8 cellular contexts compared by ENCODE assay signal in the genomic region with DNA sequence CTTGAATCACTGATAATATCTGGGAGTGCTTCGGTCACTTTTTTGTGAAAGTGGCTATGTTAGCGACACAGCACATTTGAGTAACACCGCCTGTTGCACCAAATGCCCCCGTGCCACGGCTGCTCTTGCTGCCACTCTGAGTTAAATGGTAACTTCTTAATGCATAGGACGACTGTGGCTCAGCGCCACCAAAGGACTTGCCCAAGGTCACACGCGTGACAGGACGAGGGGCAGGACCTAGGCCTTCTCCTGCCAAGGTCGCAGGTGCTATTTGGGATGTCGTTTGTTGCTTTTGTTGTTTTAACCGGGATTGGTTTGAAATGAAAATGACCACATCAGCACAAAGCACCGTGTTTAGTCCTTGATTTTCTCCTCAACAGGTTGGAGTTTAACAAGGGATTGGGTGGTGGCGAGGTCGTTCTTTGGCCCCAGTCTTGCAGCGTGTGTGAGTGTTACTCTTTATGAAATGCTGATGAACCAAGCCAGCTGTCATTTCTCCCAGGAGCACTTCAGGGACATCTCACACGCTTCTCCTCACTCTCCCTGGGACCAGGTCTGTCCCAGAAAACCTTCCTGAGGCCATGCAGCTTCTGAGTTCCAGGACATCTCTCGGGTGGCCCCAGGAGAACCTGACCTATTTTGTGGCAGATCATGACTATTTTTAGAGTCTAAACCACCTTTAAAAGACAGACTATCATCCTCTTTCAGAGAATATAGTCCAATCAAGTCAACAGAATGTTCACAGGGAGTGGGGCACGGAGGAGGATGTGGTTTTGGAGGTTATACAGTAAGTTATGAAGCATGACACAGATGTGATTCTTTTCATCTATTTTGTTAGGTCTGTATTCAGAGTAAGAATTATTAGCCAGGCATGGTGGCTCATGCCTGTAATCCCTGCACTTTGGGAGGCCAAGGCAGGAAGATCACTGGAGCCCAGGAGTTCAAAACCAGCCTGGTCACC. TPM values are rescaled to one million over a fixed set of nuclear protein-coding genes. Genes with fewer than 3 reads are reported as not detected.
DNase-seq lines count a peak whose midpoint lies in the region; ATAC-seq and TF ChIP-seq lines count a peak whose summit lies in the region.

No MANE protein-coding gene starts in this region.

- no peaks in the 10 kb centered on the region for H3K9me3 ChIP-seq in sigmoid colon

- peak; percentile 32 for DNase-seq in GM13977 (ENCODE audit: low spot score)
- peak; percentile 90 for DNase-seq in HT1080 (ENCODE audit: low read depth)
- peak; percentile 40 for DNase-seq in activated naive CD4-positive, alpha-beta T cell treated with Interleukin-2 at 50 U/mL for 16 hours
- no peak for DNase-seq in sigmoid colon
- no peak for DNase-seq in occipital lobe (lab: John Stamatoyannopoulos, UW)
- DNase-seq in GM23338 (ENCODE audit: low spot score), result no peak
- DNase-seq in lower leg skin (ENCODE audit: low spot score in 2 of 2), result no peak

- H3K4me2 ChIP-seq in GM23338, result no peak overlapping the region

- in situ Hi-C loops in GM13977 (cut with MboI; ENCODE audit: low pct_unique_long_range_greater_than_20kb, low sequenced_read_pairs, unreplicated experiment), result no loop called here

- TF ChIP-seq CTCF in GM13977 (IDR thresholded peaks at IDR 0.05; ENCODE audit: extremely low read depth, insufficient read depth, missing control alignments), result no peak
- TF ChIP-seq CTCF in sigmoid colon (IDR thresholded peaks at IDR 0.05), result no peak
- TF ChIP-seq CTCF in GM23338 (conservative IDR thresholded peaks at IDR 0.05; ENCODE audit: low read depth in 2 of 2), result no peak
- TF ChIP-seq CTCF in lower leg skin (IDR thresholded peaks at IDR 0.05), result no peak

- H3K27me3 ChIP-seq in sigmoid colon (no peaks in the 10 kb centered on the region), GM23338 (ENCODE audit: insufficient read depth) (no peaks in the 10 kb centered on the region)

- H3K9me2 ChIP-seq in GM23338 (ENCODE audit: insufficient read depth), result peaks cover 2% of the 10 kb centered on the region; the same call in 1 of the 2 replicates

- ATAC-seq in GM19023 (IDR thresholded peaks at IDR 0.05; ENCODE audit: unreplicated experiment) (no peak), GM23338 (no peak)

- peaks cover under 1% of the 10 kb centered on the region; the same call in 1 of the 3 replicates for H3K9me3 Mint-ChIP-seq in GM23338

- intact Hi-C loops in sigmoid colon (cut with DNase I), result loop anchor here (5.0 kb wide), 1 partner anchor 222 kb away; no protein-coding TSS in a partner anchor
- intact Hi-C loops in lower leg skin (cut with DNase I; ENCODE audit: low total_unique reads), result no loop called here

- no peaks in the 10 kb centered on the region for H3K27me3 Mint-ChIP-seq in GM23338 (ENCODE audit: insufficient read depth, low read depth, poor library complexity)

- H3K36me3 Mint-ChIP-seq in GM23338 (ENCODE audit: low read depth), result peaks cover 28% of the 10 kb centered on the region

- H3K4me3 ChIP-seq in sigmoid colon (no peak overlapping the region), GM23338 (no peak overlapping the region), lower leg skin (ENCODE audit: low read depth, poor library complexity, severe bottlenecking) (no peak overlapping the region)

- no peak for TF ChIP-seq POLR2A in sigmoid colon (IDR thresholded peaks at IDR 0.05)
- TF ChIP-seq POLR2A in lower leg skin (IDR thresholded peaks at IDR 0.05), result no peak

- H3K4me1 ChIP-seq in sigmoid colon (peaks cover 0 to 86% (median 68%) of the 10 kb centered on the region in 4 donors), GM23338 (ENCODE audit: insufficient read depth) (no peaks in the 10 kb centered on the region; the same call in 1 of the 2 replicates)

- peaks cover 27% of the 10 kb centered on the region; the same call in 1 of the 2 replicates for H3K79me2 ChIP-seq in GM23338 (replicated peaks; ENCODE audit: insufficient read depth)

- H3K36me3 ChIP-seq in sigmoid colon (peaks cover 0 to 5% (median 0%) of the 10 kb centered on the region in 4 donors), GM23338 (ENCODE audit: insufficient read depth) (no peaks in the 10 kb centered on the region)

- H3K4me1 Mint-ChIP-seq in GM23338, result peaks cover 7% of the 10 kb centered on the region

- H4K20me1 ChIP-seq in GM23338 (replicated peaks; ENCODE audit: insufficient read depth), result no peaks in the 10 kb centered on the region; the same call in 1 of the 2 replicates

- H3F3A ChIP-seq in GM23338 (replicated peaks; ENCODE audit: low read depth), result no peaks in the 10 kb centered on the region

- no peak overlapping the region for H3K27ac Mint-ChIP-seq in GM23338

- H3K27ac ChIP-seq in sigmoid colon, result peak overlapping the region in 3 of 4 donors; percentile 33 to 85 (median 43)
- H3K27ac ChIP-seq in GM23338 (ENCODE audit: low read depth), result no peak overlapping the region

- no peak overlapping the region for H3K4me3 Mint-ChIP-seq in GM23338

- no peak for TF ChIP-seq EP300 in sigmoid colon (IDR thresholded peaks at IDR 0.05)

- WGBS in sigmoid colon, 2 donors, result 80 to 81% methylated on average over 20 of the region's 20 CpGs
- 88 to 95% methylated on average over 20 of the region's 20 CpGs for WGBS in lower leg skin, 2 donors

- no peak overlapping the region for H2AFZ ChIP-seq in GM23338

TF ChIP-seq in GM23338, 12 proteins besides CTCF, POLR2A, EP300 and RAD21:
- TF ChIP-seq NANOG (IDR thresholded peaks at IDR 0.05; ENCODE audit: borderline replicate concordance) (no peak), POLR2AphosphoS5 (IDR thresholded peaks at IDR 0.05; ENCODE audit: low read depth) (no peak), EZH2phosphoT487 (IDR thresholded peaks at IDR 0.05; ENCODE audit: unreplicated experiment) (no peak), CREB1 (CRISPR knock-in tag; IDR thresholded peaks at IDR 0.05; ENCODE audit: low read depth) (no peak), ZNF114 (CRISPR knock-in tag; IDR thresholded peaks at IDR 0.05) (no peak), EZH2 (IDR thresholded peaks at IDR 0.05; ENCODE audit: low read depth, unreplicated experiment) (no peak)
- TF ChIP-seq, protein P1, sequence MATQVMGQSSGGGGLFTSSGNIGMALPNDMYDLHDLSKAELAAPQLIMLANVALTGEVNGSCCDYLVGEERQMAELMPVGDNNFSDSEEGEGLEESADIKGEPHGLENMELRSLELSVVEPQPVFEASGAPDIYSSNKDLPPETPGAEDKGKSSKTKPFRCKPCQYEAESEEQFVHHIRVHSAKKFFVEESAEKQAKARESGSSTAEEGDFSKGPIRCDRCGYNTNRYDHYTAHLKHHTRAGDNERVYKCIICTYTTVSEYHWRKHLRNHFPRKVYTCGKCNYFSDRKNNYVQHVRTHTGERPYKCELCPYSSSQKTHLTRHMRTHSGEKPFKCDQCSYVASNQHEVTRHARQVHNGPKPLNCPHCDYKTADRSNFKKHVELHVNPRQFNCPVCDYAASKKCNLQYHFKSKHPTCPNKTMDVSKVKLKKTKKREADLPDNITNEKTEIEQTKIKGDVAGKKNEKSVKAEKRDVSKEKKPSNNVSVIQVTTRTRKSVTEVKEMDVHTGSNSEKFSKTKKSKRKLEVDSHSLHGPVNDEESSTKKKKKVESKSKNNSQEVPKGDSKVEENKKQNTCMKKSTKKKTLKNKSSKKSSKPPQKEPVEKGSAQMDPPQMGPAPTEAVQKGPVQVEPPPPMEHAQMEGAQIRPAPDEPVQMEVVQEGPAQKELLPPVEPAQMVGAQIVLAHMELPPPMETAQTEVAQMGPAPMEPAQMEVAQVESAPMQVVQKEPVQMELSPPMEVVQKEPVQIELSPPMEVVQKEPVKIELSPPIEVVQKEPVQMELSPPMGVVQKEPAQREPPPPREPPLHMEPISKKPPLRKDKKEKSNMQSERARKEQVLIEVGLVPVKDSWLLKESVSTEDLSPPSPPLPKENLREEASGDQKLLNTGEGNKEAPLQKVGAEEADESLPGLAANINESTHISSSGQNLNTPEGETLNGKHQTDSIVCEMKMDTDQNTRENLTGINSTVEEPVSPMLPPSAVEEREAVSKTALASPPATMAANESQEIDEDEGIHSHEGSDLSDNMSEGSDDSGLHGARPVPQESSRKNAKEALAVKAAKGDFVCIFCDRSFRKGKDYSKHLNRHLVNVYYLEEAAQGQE (IDR thresholded peaks at IDR 0.05; ENCODE audit: unreplicated experiment), result no peak

RNA-seq across cellular contexts. Expression of gene MTCL1, which starts 49.9 kb away (rescaled TPM):
- 20.5 and 28.8 TPM in 2 replicates for total RNA-seq in HT1080 (2014; rRNA removed; shearing (Covaris generic))
- 14.9 and 20.4 TPM in 2 replicates for polyA plus RNA-seq in HT1080 (2015; cell fraction: cytosol; rRNA removed)
- 83.5 and 92.9 TPM in 2 replicates for polyA plus RNA-seq in HT1080 (2015; cell fraction: nucleus; rRNA removed)
- total RNA-seq in sigmoid colon (100 to 1,000 TPM in 1 of 4 donors, 10 to 100 TPM in 3; 58.5 to 133 (median 88.5) TPM), occipital lobe (24.6 TPM), lower leg skin (1 to 10 TPM; 2.2 to 6.8 (median 4.0) TPM)
- polyA plus RNA-seq in sigmoid colon (1 to 10 TPM in 2 of 3 donors, under 1 TPM in 1; 0.69 to 9.1 (median 1.8) TPM), GM23338 (2016; fragmentation: Nextera tagmentation; extraction: Ambion mirVana) (11.3 and 14.4 TPM in 2 replicates)
- 35.1 and 45.0 TPM in 2 replicates for total RNA-seq in GM23338 (2014; rRNA removed; shearing (Covaris generic))

Comparison
In these comparisons a context has a peak if more than half of its experiments do, and no peak if none do; other contexts are left out.
1. DNase-seq: peak in GM13977 (single experiment), HT1080 (single experiment) and activated naive CD4-positive, alpha-beta T cell treated with Interleukin-2 at 50 U/mL for 16 hours (single experiment); none in sigmoid colon (single experiment), occipital lobe (single experiment), GM23338 (single experiment) and lower leg skin (0 of 2).